ENCODE assay signal across 26 cellular contexts in the genomic region with DNA sequence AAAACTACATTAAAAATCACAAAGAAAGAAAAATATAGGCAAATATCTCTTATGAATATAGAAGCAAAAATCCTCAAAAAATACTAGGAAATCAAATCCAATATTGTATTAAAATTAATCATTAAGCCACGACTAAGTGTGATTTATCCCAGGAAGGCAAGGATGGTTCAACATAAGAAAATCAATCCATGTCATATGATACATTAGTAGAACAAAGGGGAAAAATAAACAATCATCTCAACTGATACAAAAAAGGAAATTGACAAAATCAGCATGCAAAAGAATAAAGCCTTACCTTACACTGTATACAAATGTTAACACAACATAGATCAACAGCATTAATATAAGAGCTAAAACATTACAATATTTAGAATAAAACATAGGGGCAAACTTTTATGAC.
"Had no signal": no experiment of that assay in that cellular context is flagged by ENCODE, and none has a peak within 500 bp of the region (broad histone marks: within the 10 kb centered on the region; RNA-seq: fewer than 3 reads in every experiment).

No MANE protein-coding gene starts in this region.

- H3K4me3 ChIP-seq: neural progenitor cell, ovary, psoas muscle, right lobe of liver, sigmoid colon, stomach, thoracic aorta, thyroid gland, tibial nerve, upper lobe of left lung, vagina had no signal

- H3K27me3 ChIP-seq: neural progenitor cell, ovary, right lobe of liver, sigmoid colon, stomach, thyroid gland, tibial nerve, upper lobe of left lung, vagina had no signal

- H3K4me2 ChIP-seq: neural progenitor cell had no signal

- DNase-seq: natural killer cell; occipital lobe; ovary; posterior cingulate gyrus; psoas muscle; right cardiac atrium; right lobe of liver; sigmoid colon; small intestine; stimulated activated CD4-positive, alpha-beta T cell treated with anti-CD3 and anti-CD28 coated beads, Interleukin-15, amount 100 ng/mL, for 24 hours; stimulated activated CD4-positive, alpha-beta T cell treated with anti-CD3 and anti-CD28 coated beads, Interleukin-2, amount 100 ng/mL, for 24 hours; stimulated activated CD4-positive, alpha-beta T cell treated with anti-CD3 and anti-CD28 coated beads, Interleukin-2, amount 100 ng/mL, for 48 hours; stimulated activated CD4-positive, alpha-beta T cell treated with anti-CD3 and anti-CD28 coated beads, Interleukin-4, amount 100 ng/mL, for 24 hours; stimulated activated naive B cell treated with anti-CD40 and anti-IgM and Interleukin-4, amounts not matched to agents 10 μg/mL and 1 μg/mL and 100 μg/mL, for 72 hours; stimulated activated naive CD4-positive, alpha-beta T cell treated with Interleukin-2 at 50 U/mL for 16 hours; stomach; thyroid gland; trophoblast cell; upper lobe of left lung had no signal

- H3K27ac ChIP-seq: neural progenitor cell, ovary, parathyroid adenoma, psoas muscle, right lobe of liver, sigmoid colon, stomach, thoracic aorta, thyroid gland, tibial nerve, upper lobe of left lung, vagina had no signal

- H3K9ac ChIP-seq: neural progenitor cell, parathyroid adenoma had no signal

- H3K36me3 ChIP-seq: ovary, right lobe of liver, sigmoid colon, stomach, thoracic aorta, thyroid gland, tibial nerve, upper lobe of left lung, vagina had no signal

- H3K9me3 ChIP-seq: ovary, psoas muscle, thyroid gland, vagina had no signal

- H2AFZ ChIP-seq: neural progenitor cell, parathyroid adenoma had no signal

- FAIRE-seq: small intestine, urothelium cell line had no signal

- H3K4me1 ChIP-seq: neural progenitor cell, parathyroid adenoma, psoas muscle, right lobe of liver, sigmoid colon, stomach, thyroid gland, tibial nerve, upper lobe of left lung, vagina had no signal

- ATAC-seq: natural killer cell; psoas muscle; right cardiac atrium; right lobe of liver; stimulated activated effector memory CD8-positive, alpha-beta T cell treated with anti-CD3 and anti-CD28 coated beads, Interleukin-12 subunit alpha, Interleukin-12 subunit beta, amount 100 ng/mL, for 72 hours; stimulated activated naive B cell treated with anti-CD40 and anti-IgM and Interleukin-4, amounts not matched to agents 10 μg/mL and 1 μg/mL and 100 μg/mL, for 72 hours had no signal

- H3K79me2 ChIP-seq: parathyroid adenoma had no signal
